Comparison of ENCODE assay signal across 2 cellular contexts in genomic region chr12:114254998-114255397, GRCh38.
A peak's percentile ranks its signal among the peaks of the same experiment; 100 is the strongest.
TF ChIP-seq lines count a peak whose summit lies in the region.

No MANE protein-coding gene starts in this region.

TF ChIP-seq in WTC11, 78 proteins besides CTCF, POLR2A, EP300 and RAD21 (continued from another document):
- TF ChIP-seq, protein P1, sequence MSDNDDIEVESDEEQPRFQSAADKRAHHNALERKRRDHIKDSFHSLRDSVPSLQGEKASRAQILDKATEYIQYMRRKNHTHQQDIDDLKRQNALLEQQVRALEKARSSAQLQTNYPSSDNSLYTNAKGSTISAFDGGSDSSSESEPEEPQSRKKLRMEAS (CRISPR knock-in tag; IDR thresholded peaks at IDR 0.05), result no peak
- TF ChIP-seq JUN (CRISPR knock-in tag; IDR thresholded peaks at IDR 0.05) (no peak), USF2 (CRISPR knock-in tag; IDR thresholded peaks at IDR 0.05) (peak; percentile 75), CREB1 (CRISPR knock-in tag; IDR thresholded peaks at IDR 0.05) (no peak), ELF4 (CRISPR knock-in tag; IDR thresholded peaks at IDR 0.05; ENCODE audit: low read depth) (no peak), NFE2L1 (CRISPR knock-in tag; IDR thresholded peaks at IDR 0.05) (no peak)
- TF ChIP-seq, protein P2, sequence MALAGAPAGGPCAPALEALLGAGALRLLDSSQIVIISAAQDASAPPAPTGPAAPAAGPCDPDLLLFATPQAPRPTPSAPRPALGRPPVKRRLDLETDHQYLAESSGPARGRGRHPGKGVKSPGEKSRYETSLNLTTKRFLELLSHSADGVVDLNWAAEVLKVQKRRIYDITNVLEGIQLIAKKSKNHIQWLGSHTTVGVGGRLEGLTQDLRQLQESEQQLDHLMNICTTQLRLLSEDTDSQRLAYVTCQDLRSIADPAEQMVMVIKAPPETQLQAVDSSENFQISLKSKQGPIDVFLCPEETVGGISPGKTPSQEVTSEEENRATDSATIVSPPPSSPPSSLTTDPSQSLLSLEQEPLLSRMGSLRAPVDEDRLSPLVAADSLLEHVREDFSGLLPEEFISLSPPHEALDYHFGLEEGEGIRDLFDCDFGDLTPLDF (CRISPR knock-in tag; IDR thresholded peaks at IDR 0.05), result no peak
- TF ChIP-seq, protein P3, sequence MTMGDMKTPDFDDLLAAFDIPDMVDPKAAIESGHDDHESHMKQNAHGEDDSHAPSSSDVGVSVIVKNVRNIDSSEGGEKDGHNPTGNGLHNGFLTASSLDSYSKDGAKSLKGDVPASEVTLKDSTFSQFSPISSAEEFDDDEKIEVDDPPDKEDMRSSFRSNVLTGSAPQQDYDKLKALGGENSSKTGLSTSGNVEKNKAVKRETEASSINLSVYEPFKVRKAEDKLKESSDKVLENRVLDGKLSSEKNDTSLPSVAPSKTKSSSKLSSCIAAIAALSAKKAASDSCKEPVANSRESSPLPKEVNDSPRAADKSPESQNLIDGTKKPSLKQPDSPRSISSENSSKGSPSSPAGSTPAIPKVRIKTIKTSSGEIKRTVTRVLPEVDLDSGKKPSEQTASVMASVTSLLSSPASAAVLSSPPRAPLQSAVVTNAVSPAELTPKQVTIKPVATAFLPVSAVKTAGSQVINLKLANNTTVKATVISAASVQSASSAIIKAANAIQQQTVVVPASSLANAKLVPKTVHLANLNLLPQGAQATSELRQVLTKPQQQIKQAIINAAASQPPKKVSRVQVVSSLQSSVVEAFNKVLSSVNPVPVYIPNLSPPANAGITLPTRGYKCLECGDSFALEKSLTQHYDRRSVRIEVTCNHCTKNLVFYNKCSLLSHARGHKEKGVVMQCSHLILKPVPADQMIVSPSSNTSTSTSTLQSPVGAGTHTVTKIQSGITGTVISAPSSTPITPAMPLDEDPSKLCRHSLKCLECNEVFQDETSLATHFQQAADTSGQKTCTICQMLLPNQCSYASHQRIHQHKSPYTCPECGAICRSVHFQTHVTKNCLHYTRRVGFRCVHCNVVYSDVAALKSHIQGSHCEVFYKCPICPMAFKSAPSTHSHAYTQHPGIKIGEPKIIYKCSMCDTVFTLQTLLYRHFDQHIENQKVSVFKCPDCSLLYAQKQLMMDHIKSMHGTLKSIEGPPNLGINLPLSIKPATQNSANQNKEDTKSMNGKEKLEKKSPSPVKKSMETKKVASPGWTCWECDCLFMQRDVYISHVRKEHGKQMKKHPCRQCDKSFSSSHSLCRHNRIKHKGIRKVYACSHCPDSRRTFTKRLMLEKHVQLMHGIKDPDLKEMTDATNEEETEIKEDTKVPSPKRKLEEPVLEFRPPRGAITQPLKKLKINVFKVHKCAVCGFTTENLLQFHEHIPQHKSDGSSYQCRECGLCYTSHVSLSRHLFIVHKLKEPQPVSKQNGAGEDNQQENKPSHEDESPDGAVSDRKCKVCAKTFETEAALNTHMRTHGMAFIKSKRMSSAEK (CRISPR knock-in tag; IDR thresholded peaks at IDR 0.05; ENCODE audit: borderline replicate concordance), result no peak

TF ChIP-seq in HepG2, 621 proteins besides CTCF, POLR2A, EP300 and RAD21 (continued from another document):
- TF ChIP-seq ZNF20 (CRISPR knock-in tag; IDR thresholded peaks at IDR 0.05) (no peak), ZNF616 (CRISPR knock-in tag; IDR thresholded peaks at IDR 0.05; ENCODE audit: low read depth) (no peak), RAD51 (IDR thresholded peaks at IDR 0.05; ENCODE audit: borderline replicate concordance) (no peak), ISL2 (CRISPR knock-in tag; IDR thresholded peaks at IDR 0.05) (no peak), ZNF879 (CRISPR knock-in tag; IDR thresholded peaks at IDR 0.05) (no peak), ZNF749 (CRISPR knock-in tag; IDR thresholded peaks at IDR 0.05; ENCODE audit: borderline replicate concordance) (no peak)
- TF ChIP-seq, protein P4, sequence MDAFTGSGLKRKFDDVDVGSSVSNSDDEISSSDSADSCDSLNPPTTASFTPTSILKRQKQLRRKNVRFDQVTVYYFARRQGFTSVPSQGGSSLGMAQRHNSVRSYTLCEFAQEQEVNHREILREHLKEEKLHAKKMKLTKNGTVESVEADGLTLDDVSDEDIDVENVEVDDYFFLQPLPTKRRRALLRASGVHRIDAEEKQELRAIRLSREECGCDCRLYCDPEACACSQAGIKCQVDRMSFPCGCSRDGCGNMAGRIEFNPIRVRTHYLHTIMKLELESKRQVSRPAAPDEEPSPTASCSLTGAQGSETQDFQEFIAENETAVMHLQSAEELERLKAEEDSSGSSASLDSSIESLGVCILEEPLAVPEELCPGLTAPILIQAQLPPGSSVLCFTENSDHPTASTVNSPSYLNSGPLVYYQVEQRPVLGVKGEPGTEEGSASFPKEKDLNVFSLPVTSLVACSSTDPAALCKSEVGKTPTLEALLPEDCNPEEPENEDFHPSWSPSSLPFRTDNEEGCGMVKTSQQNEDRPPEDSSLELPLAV (CRISPR knock-in tag; conservative IDR thresholded peaks at IDR 0.05; ENCODE audit: low read depth), result no peak
